8 cellular contexts compared by ENCODE assay signal in genomic region chr15:89898628-89899302, GRCh38. TPM values are rescaled to one million over a fixed set of nuclear protein-coding genes. Genes with fewer than 3 reads are reported as not detected.
DNase-seq lines count a peak whose midpoint lies in the region; ATAC-seq and TF ChIP-seq lines count a peak whose summit lies in the region.

No MANE protein-coding gene starts in this region.

- H3K27me3 Mint-ChIP-seq in activated CD8-positive, alpha-beta T cell treated with anti-CD3 and anti-CD28 coated beads, Interleukin-2, amount 10 ng/mL, durations not matched to agents 7 days and 5 days (ENCODE audit: low read depth): peaks cover 5% of the 10 kb centered on the region

- H3K36me3 ChIP-seq in H7 (replicated peaks; ENCODE audit: control insufficient read depth, insufficient read depth, low read length) (no peaks in the 10 kb centered on the region), smooth muscle cell (ENCODE audit: low read depth) (no peaks in the 10 kb centered on the region)

- H3K9me3 Mint-ChIP-seq in activated CD8-positive, alpha-beta T cell treated with anti-CD3 and anti-CD28 coated beads, Interleukin-2, amount 10 ng/mL, durations not matched to agents 7 days and 5 days (ENCODE audit: insufficient read depth): no peaks in the 10 kb centered on the region

- no peak overlapping the region for H3K27ac ChIP-seq in smooth muscle cell (ENCODE audit: low read depth)

- no peak overlapping the region for H2AFZ ChIP-seq in smooth muscle cell (ENCODE audit: low read depth)

- CTCF ChIA-PET in activated CD8-positive, alpha-beta T cell treated with anti-CD3 and anti-CD28 coated beads, Interleukin-2, amount 10 ng/mL, durations not matched to agents 7 days and 5 days (lab: Charles Lee): interaction anchor here (0.6 to 4.8 kb wide), 34 partner anchors 9 to 333 kb away, joined by 3 to 40 read pairs (median 4); partner anchors contain the start of gene ZNF710

- TF ChIP-seq CTCF in smooth muscle cell (IDR thresholded peaks at IDR 0.05; ENCODE audit: borderline replicate concordance, insufficient read depth, poor library complexity, severe bottlenecking): peak; percentile 21

- DNase-seq in activated gamma-delta T cell treated with Interleukin-2 at 50 U/mL for 16 hours: peak; percentile 16
- no peak for DNase-seq in activated gamma-delta T cell (lab: John Stamatoyannopoulos, UW)
- DNase-seq in H7: peak; percentile 88
- DNase-seq in NCI-H2171 treated with DMSO at 0.1 percent for 48 hours (lab: John Stamatoyannopoulos, UW): peak; percentile 65
- DNase-seq in activated CD8-positive, alpha-beta T cell treated with anti-CD3 and anti-CD28 coated beads, Interleukin-2, amount 10 ng/mL, durations not matched to agents 7 days and 5 days: peak; percentile 68
- peak; percentile 54 for DNase-seq in fibroblast of peridontal ligament (ENCODE audit: extremely low read depth)
- DNase-seq in smooth muscle cell (lab: John Stamatoyannopoulos, UW; ENCODE audit: unreplicated experiment): no peak

- no peak overlapping the region for H3K9ac ChIP-seq in smooth muscle cell (ENCODE audit: low read depth)

- H3K9me3 ChIP-seq in smooth muscle cell (replicated peaks; ENCODE audit: low read depth): no peaks in the 10 kb centered on the region

- H3K4me2 ChIP-seq in smooth muscle cell: no peak overlapping the region

- H3K36me3 Mint-ChIP-seq in activated CD8-positive, alpha-beta T cell treated with anti-CD3 and anti-CD28 coated beads, Interleukin-2, amount 10 ng/mL, durations not matched to agents 7 days and 5 days (ENCODE audit: low read depth): no peaks in the 10 kb centered on the region

- no peak overlapping the region for H3K27ac Mint-ChIP-seq in activated CD8-positive, alpha-beta T cell treated with anti-CD3 and anti-CD28 coated beads, Interleukin-2, amount 10 ng/mL, durations not matched to agents 7 days and 5 days

- POLR2A ChIA-PET in activated CD8-positive, alpha-beta T cell treated with anti-CD3 and anti-CD28 coated beads, Interleukin-2, amount 10 ng/mL, durations not matched to agents 7 days and 5 days (lab: Charles Lee): interaction anchor here (0.7 to 1.0 kb wide), 2 partner anchors 161 to 171 kb away, joined by 3 to 4 read pairs; no protein-coding TSS in a partner anchor

- peaks cover 12% of the 10 kb centered on the region for H3K4me1 Mint-ChIP-seq in activated CD8-positive, alpha-beta T cell treated with anti-CD3 and anti-CD28 coated beads, Interleukin-2, amount 10 ng/mL, durations not matched to agents 7 days and 5 days (ENCODE audit: low read depth)

- no peaks in the 10 kb centered on the region for H4K20me1 ChIP-seq in smooth muscle cell (ENCODE audit: low read depth)

- 82% methylated on average over 7 of the region's 7 CpGs for WGBS in smooth muscle cell (ENCODE audit: low lambda C conversion rate)

- H3K79me2 ChIP-seq in smooth muscle cell (ENCODE audit: low read depth): no peaks in the 10 kb centered on the region

- no peaks in the 10 kb centered on the region for H3K4me1 ChIP-seq in smooth muscle cell (ENCODE audit: low read depth)

- H3K4me3 ChIP-seq in H7 (ENCODE audit: insufficient read depth, low read depth, low read length) (no peak overlapping the region), smooth muscle cell (no peak overlapping the region)

- H3K27me3 ChIP-seq in H7 (ENCODE audit: control insufficient read depth, insufficient read depth, low read length): no peaks in the 10 kb centered on the region
- H3K27me3 ChIP-seq in smooth muscle cell (ENCODE audit: low read depth): no peaks in the 10 kb centered on the region

- no peak overlapping the region for H3K4me3 Mint-ChIP-seq in activated CD8-positive, alpha-beta T cell treated with anti-CD3 and anti-CD28 coated beads, Interleukin-2, amount 10 ng/mL, durations not matched to agents 7 days and 5 days

- H3F3A ChIP-seq in smooth muscle cell (ENCODE audit: low read depth): no peaks in the 10 kb centered on the region

- ATAC-seq in activated CD8-positive, alpha-beta T cell treated with anti-CD3 and anti-CD28 coated beads, Interleukin-2, amount 10 ng/mL, durations not matched to agents 7 days and 5 days: peak; percentile 56
- no peak for ATAC-seq in HG03139 (IDR thresholded peaks at IDR 0.05; ENCODE audit: unreplicated experiment)

RNA-seq across cellular contexts. Expression of gene AP3S2, which starts 5.0 kb away (rescaled TPM):
- 39.6 and 62.8 TPM in 2 replicates for total RNA-seq in H7 (2014; rRNA removed; shearing (Covaris generic))
- total RNA-seq in activated CD8-positive, alpha-beta T cell treated with anti-CD3 and anti-CD28 coated beads, Interleukin-2, amount 10 ng/mL, durations not matched to agents 7 days and 5 days: 10 to 100 TPM; 24.7 to 25.5 TPM
- 54.7 and 55.8 TPM in 2 replicates for total RNA-seq in smooth muscle cell
- polyA plus RNA-seq in smooth muscle cell: 9.4 and 19.1 TPM in 2 replicates

RNA-seq across cellular contexts. Expression of gene ARPIN, which starts 14.0 kb away (rescaled TPM):
- 2.1 and 2.6 TPM in 2 replicates for total RNA-seq in H7 (2014; rRNA removed; shearing (Covaris generic))
- total RNA-seq in activated CD8-positive, alpha-beta T cell treated with anti-CD3 and anti-CD28 coated beads, Interleukin-2, amount 10 ng/mL, durations not matched to agents 7 days and 5 days: not detected
- 4.0 and 5.8 TPM in 2 replicates for total RNA-seq in smooth muscle cell
- polyA plus RNA-seq in smooth muscle cell: 3.1 and 4.3 TPM in 2 replicates

Comparison
In these comparisons a context has a peak if more than half of its experiments do, and no peak if none do; other contexts are left out.
1. DNase-seq: peak in activated gamma-delta T cell treated with Interleukin-2 at 50 U/mL for 16 hours (single experiment), H7 (single experiment), NCI-H2171 treated with DMSO at 0.1 percent for 48 hours (single experiment), activated CD8-positive, alpha-beta T cell treated with anti-CD3 and anti-CD28 coated beads, Interleukin-2, amount 10 ng/mL, durations not matched to agents 7 days and 5 days (single experiment) and fibroblast of peridontal ligament (single experiment); none in activated gamma-delta T cell (single experiment) and smooth muscle cell (single experiment).